ENCODE assay signal across 21 cellular contexts in the genomic region with DNA sequence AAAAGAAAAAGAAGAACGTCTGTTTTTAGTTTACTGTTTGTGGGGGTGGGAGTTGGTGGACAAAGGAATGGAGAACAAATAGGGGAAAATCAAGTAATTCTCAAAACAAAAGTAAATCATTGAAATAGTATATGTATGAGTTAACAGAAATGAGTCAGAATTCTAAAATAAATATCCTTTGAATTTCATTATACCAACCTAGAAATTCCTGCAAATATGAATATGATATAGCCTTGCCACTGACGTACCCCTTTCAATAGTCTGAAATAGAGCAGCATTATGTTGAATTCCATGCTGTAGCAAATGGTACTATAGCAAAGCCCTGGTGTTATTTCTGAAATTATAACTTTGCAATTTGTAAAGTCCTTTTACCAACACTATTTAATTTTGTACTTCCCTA. TPM values are rescaled to one million over a fixed set of nuclear protein-coding genes. Genes with fewer than 3 reads are reported as not detected.
DNase-seq lines count a peak whose midpoint lies in the region; ATAC-seq, FAIRE-seq and TF ChIP-seq lines count a peak whose summit lies in the region.
"Had no signal": no experiment of that assay in that cellular context is flagged by ENCODE, and none has a peak within 500 bp of the region (broad histone marks: within the 10 kb centered on the region; RNA-seq: fewer than 3 reads in every experiment).

No MANE protein-coding gene starts in this region.

- no peaks in the 10 kb centered on the region for H4K20me1 ChIP-seq in osteoblast (ENCODE audit: insufficient read depth, low read length)

- H3K36me3 ChIP-seq in RWPE2 (ENCODE audit: low read depth) (no peaks in the 10 kb centered on the region), osteoblast (ENCODE audit: insufficient read depth, low read length) (no peaks in the 10 kb centered on the region)
- H3K36me3 ChIP-seq: BE2C had no signal

- H3K4me3 ChIP-seq in A549 (no peak overlapping the region), RWPE2 (ENCODE audit: severe bottlenecking) (no peak overlapping the region), osteoblast (ENCODE audit: insufficient read depth, low read length) (no peak overlapping the region)

- H3K4me1 ChIP-seq in A549: peaks cover 14% of the 10 kb centered on the region
- H3K4me1 ChIP-seq in RWPE2 (ENCODE audit: insufficient read depth, poor library complexity, severe bottlenecking): peaks cover 6% of the 10 kb centered on the region
- H3K4me1 ChIP-seq in osteoblast (ENCODE audit: insufficient read depth, low read length): peaks cover 6% of the 10 kb centered on the region
- H3K4me1 ChIP-seq: BE2C had no signal

- H3K27me3 ChIP-seq in RWPE2 (ENCODE audit: insufficient read depth, poor library complexity, severe bottlenecking) (no peaks in the 10 kb centered on the region), osteoblast (ENCODE audit: insufficient read depth, low read length) (no peaks in the 10 kb centered on the region)

- H3K27ac ChIP-seq in A549 (0 out of 6 replicates have a peak overlapping the region, but pooled peaks of 1 of the 2 experiments have one; percentile 13), RWPE2 (ENCODE audit: poor library complexity, severe bottlenecking) (no peak overlapping the region), osteoblast (ENCODE audit: low read depth, low read length) (no peak overlapping the region)
- H3K27ac ChIP-seq: KMS-11 had no signal

- FAIRE-seq in A549 (lab: Jason Lieb, UNC): no peak
- FAIRE-seq: HTR-8/SVneo had no signal

- TF ChIP-seq CTCF in A549 (IDR thresholded peaks at IDR 0.05) (no peak), RWPE2 (IDR thresholded peaks at IDR 0.05; ENCODE audit: poor library complexity, severe bottlenecking) (no peak), osteoblast (IDR thresholded peaks at IDR 0.05; ENCODE audit: extremely low read depth, low read depth, low read length) (no peak)

- DNase-seq in A549 (ENCODE audit: low read depth in 1 of 2, low spot score in 1 of 2): no peak
- peak; percentile 50 for DNase-seq in ELR (ENCODE audit: low read depth)
- no peak for DNase-seq in RWPE2 (ENCODE audit: low spot score)
- DNase-seq in osteoblast (ENCODE audit: insufficient read length, low spot score, missing footprints): peak; percentile 78
- DNase-seq in occipital lobe (lab: John Stamatoyannopoulos, UW): no peak
- no peak for DNase-seq in NCI-H82 (lab: John Stamatoyannopoulos, UW)
- DNase-seq: 8988T; BE2C; CD4-positive, CD25-positive, alpha-beta regulatory T cell; GOT3; NCI-H1092 treated with DMSO at 0.1 percent for 48 hours; NCI-H146; NCI-H2029; NCI-H2227 treated with DMSO at 0.1 percent for 48 hours; NCI-H510A; T-helper 1 cell had no signal

- ATAC-seq in A549: 0 out of 6 replicates have a peak, but pooled peaks of 1 of the 2 experiments have one; percentile 43
- ATAC-seq in RWPE2 (ENCODE audit: low read depth): peak; percentile 47; the same call in 1 of the 3 replicates
- no peak for ATAC-seq in HG02938 (IDR thresholded peaks at IDR 0.05; ENCODE audit: unreplicated experiment)
- ATAC-seq: HCT116, Panc1 had no signal

- no peaks in the 10 kb centered on the region for H3K79me2 ChIP-seq in osteoblast (ENCODE audit: insufficient read depth, low read length)

- no peaks in the 10 kb centered on the region for H3K9me3 ChIP-seq in A549
- no peaks in the 10 kb centered on the region for H3K9me3 ChIP-seq in RWPE2 (ENCODE audit: severe bottlenecking)
- H3K9me3 ChIP-seq in osteoblast (ENCODE audit: low read depth, low read length): no peaks in the 10 kb centered on the region
- H3K9me3 ChIP-seq: BE2C had no signal

- no peak for TF ChIP-seq EP300 in A549 (IDR thresholded peaks at IDR 0.05)

- POLR2A ChIA-PET in A549 (lab: Yijun Ruan, JAX): no interaction called here

- 20% methylated on average over 2 of the region's 2 CpGs for WGBS in A549 (ENCODE audit: missing lambda C conversion rate)

- TF ChIP-seq RAD21 in A549 (conservative IDR thresholded peaks at IDR 0.05 in 1 of 2, IDR thresholded peaks at IDR 0.05 in 1 of 2): no peak

- no peak for TF ChIP-seq POLR2A in A549 (IDR thresholded peaks at IDR 0.05; ENCODE audit: low read length)

- no peak overlapping the region for H2AFZ ChIP-seq in osteoblast (ENCODE audit: low read length)

- CTCF ChIA-PET in A549 (lab: Yijun Ruan, JAX): interaction anchor here (0.6 to 5.0 kb wide), 3 partner anchors 30 to 393 kb away, joined by 3 to 35 read pairs (median 27); a partner anchor contains a TSS

- H3K4me2 ChIP-seq in A549: peak overlapping the region; percentile 57; the same call in 2 of the 3 replicates
- peak overlapping the region; percentile 32 for H3K4me2 ChIP-seq in osteoblast (ENCODE audit: insufficient read depth, low read length)
- H3K4me2 ChIP-seq: KMS-11 had no signal

TF ChIP-seq in A549, 52 proteins besides CTCF, POLR2A, EP300 and RAD21:
- TF ChIP-seq, protein P1, sequence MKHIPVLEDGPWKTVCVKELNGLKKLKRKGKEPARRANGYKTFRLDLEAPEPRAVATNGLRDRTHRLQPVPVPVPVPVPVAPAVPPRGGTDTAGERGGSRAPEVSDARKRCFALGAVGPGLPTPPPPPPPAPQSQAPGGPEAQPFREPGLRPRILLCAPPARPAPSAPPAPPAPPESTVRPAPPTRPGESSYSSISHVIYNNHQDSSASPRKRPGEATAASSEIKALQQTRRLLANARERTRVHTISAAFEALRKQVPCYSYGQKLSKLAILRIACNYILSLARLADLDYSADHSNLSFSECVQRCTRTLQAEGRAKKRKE (CRISPR knock-in tag; IDR thresholded peaks at IDR 0.05; ENCODE audit: low read depth): no peak
- TF ChIP-seq HOXA7 (CRISPR knock-in tag; IDR thresholded peaks at IDR 0.05) (no peak), SMC3 (IDR thresholded peaks at IDR 0.05) (no peak)

RNA-seq across cellular contexts. Expression of a gene that starts 29.7 kb away (rescaled TPM):
- polyA plus RNA-seq in A549 (2011; rRNA removed): 4.1 and 4.8 TPM in 2 replicates
- 2.1 and 2.3 TPM in 2 replicates for polyA plus RNA-seq in A549 (2012; cell fraction: cytosol; rRNA removed)
- polyA plus RNA-seq in A549 (2012; cell fraction: nucleus; rRNA removed): 1.7 and 1.8 TPM in 2 replicates
- polyA plus RNA-seq in A549 (2017; fragmentation: RNase III; extraction: RNeasy Plus Mini Kit Qiagen cat#74134 plus additional on column Dnase treatment): 3.6 to 4.0 TPM (median 3.7 TPM) in 3 replicates
- polyA minus RNA-seq in A549 (2011; rRNA and poly(A)+ RNA removed): 2.7 and 3.2 TPM in 2 replicates
- total RNA-seq in osteoblast: 8.0 and 11.6 TPM in 2 replicates
- 13.9 TPM for total RNA-seq in occipital lobe

RNA-seq across cellular contexts. Expression of a gene that starts 52.9 kb away (rescaled TPM):
- polyA plus RNA-seq in A549 (2011; rRNA removed) (23.6 and 28.8 TPM in 2 replicates), A549 (2017; fragmentation: RNase III; extraction: RNeasy Plus Mini Kit Qiagen cat#74134 plus additional on column Dnase treatment) (7.5 to 8.4 TPM (median 7.8 TPM) in 3 replicates)
- polyA plus RNA-seq in A549 (2012; cell fraction: cytosol; rRNA removed): 4.1 TPM in 2 replicates
- polyA plus RNA-seq in A549 (2012; cell fraction: nucleus; rRNA removed): 3.2 and 3.7 TPM in 2 replicates
- polyA minus RNA-seq in A549 (2011; rRNA and poly(A)+ RNA removed): 35.4 and 37.2 TPM in 2 replicates
- total RNA-seq in osteoblast (80.4 and 86.1 TPM in 2 replicates), occipital lobe (120 TPM)

Comparison
In these comparisons a context has a peak if more than half of its experiments do, and no peak if none do; other contexts are left out.
1. DNase-seq: peak in ELR (single experiment) and osteoblast (single experiment); none in A549 (0 of 2), RWPE2 (single experiment), occipital lobe (single experiment) and NCI-H82 (single experiment).